In genomic region chr22:44455963-44456358, GRCh38 we compare ENCODE assay signal across 23 cellular contexts. TPM values are rescaled to one million over a fixed set of nuclear protein-coding genes. Genes with fewer than 3 reads are reported as not detected.
A peak's percentile ranks its signal among the peaks of the same experiment; 100 is the strongest.
DNase-seq lines count a peak whose midpoint lies in the region; ATAC-seq, FAIRE-seq and TF ChIP-seq lines count a peak whose summit lies in the region.
"Had no signal": no experiment of that assay in that cellular context is flagged by ENCODE, and none has a peak within 500 bp of the region (broad histone marks: within the 10 kb centered on the region; RNA-seq: fewer than 3 reads in every experiment).

No MANE protein-coding gene starts in this region.

- no peaks in the 10 kb centered on the region for H3K36me3 Mint-ChIP-seq in stimulated activated naive CD8-positive, alpha-beta T cell treated with anti-CD3 and anti-CD28 coated beads, Interleukin-15, Interleukin-2, amounts not matched to agents 100 ng/mL and 50 ng/mL, for 24 hours (ENCODE audit: low read depth)

- no peaks in the 10 kb centered on the region for H3K27me3 Mint-ChIP-seq in stimulated activated naive CD8-positive, alpha-beta T cell treated with anti-CD3 and anti-CD28 coated beads, Interleukin-15, Interleukin-2, amounts not matched to agents 100 ng/mL and 50 ng/mL, for 24 hours

- H2AFZ ChIP-seq in GM12878 (ENCODE audit: control insufficient read depth, low read depth, low read length) = no peak overlapping the region; the same call in 1 of the 2 replicates

- no peak for TF ChIP-seq RAD21 in GM12878 (IDR thresholded peaks at IDR 0.05; ENCODE audit: insufficient read depth, low read depth, low read length)

- H3K36me3 ChIP-seq in Peyer's patch = no peaks in the 10 kb centered on the region
- no peaks in the 10 kb centered on the region for H3K36me3 ChIP-seq in GM12878 (ENCODE audit: control insufficient read depth in 2 of 2, insufficient read depth in 2 of 2, low read length in 1 of 2)
- H3K36me3 ChIP-seq: vagina had no signal

- no peaks in the 10 kb centered on the region for H3K27me3 ChIP-seq in Peyer's patch
- no peaks in the 10 kb centered on the region; a peak in 1 of 4 replicates for H3K27me3 ChIP-seq in GM12878 (replicated peaks in 1 of 2; ENCODE audit: control insufficient read depth in 2 of 2, insufficient read depth in 2 of 2, low read length in 1 of 2)
- H3K27me3 ChIP-seq: body of pancreas, vagina had no signal

- BruUV-seq in GM12878 (replicated peaks; lab: Mats Ljungman, UMichigan) = no TSS peak

- SMC1A ChIA-PET in GM12878 (lab: Charles Lee; ENCODE audit: uncharacterized antibody, unreplicated experiment) = no interaction called here

- no peak overlapping the region for H3K4me3 ChIP-seq in Peyer's patch
- H3K4me3 ChIP-seq in GM12878 = no peak overlapping the region
- H3K4me3 ChIP-seq: body of pancreas, K562, vagina had no signal

- TF ChIP-seq EP300 in GM12878 (IDR thresholded peaks at IDR 0.05; ENCODE audit: borderline replicate concordance in 1 of 2, control insufficient read depth in 1 of 2, low read depth in 2 of 2, low read length in 2 of 2) = no peak

- WGBS in GM12878 (ENCODE audit: insufficient coverage, insufficient replicate concordance, low lambda C conversion rate, missing lambda C conversion rate) = 0% methylated on average over 3 of the region's 3 CpGs

- H3K9me3 Mint-ChIP-seq in stimulated activated naive CD8-positive, alpha-beta T cell treated with anti-CD3 and anti-CD28 coated beads, Interleukin-15, Interleukin-2, amounts not matched to agents 100 ng/mL and 50 ng/mL, for 24 hours = peaks cover 18% of the 10 kb centered on the region
- H3K9me3 Mint-ChIP-seq: nephron had no signal

- peak; percentile 48 for ATAC-seq in GM12878
- ATAC-seq in HG03175 (IDR thresholded peaks at IDR 0.05; ENCODE audit: unreplicated experiment) = no peak
- no peak for ATAC-seq in GM18511 (IDR thresholded peaks at IDR 0.05; ENCODE audit: unreplicated experiment)
- ATAC-seq: body of pancreas, K562 had no signal

- H4K20me1 ChIP-seq in GM12878 (ENCODE audit: control insufficient read depth, insufficient read depth) = no peaks in the 10 kb centered on the region

- H3K4me2 ChIP-seq in GM12878 (ENCODE audit: control insufficient read depth, insufficient read depth) = peak overlapping the region; percentile 17

- TF ChIP-seq POLR2A in Peyer's patch (IDR thresholded peaks at IDR 0.05) (no peak), GM12878 (IDR thresholded peaks at IDR 0.05; ENCODE audit: low read depth, low read length) (no peak)

- no peaks in the 10 kb centered on the region for H3K79me2 ChIP-seq in GM12878 (ENCODE audit: control insufficient read depth, insufficient read depth, low read length)

- peak overlapping the region; percentile 88 for H3K27ac Mint-ChIP-seq in stimulated activated naive CD8-positive, alpha-beta T cell treated with anti-CD3 and anti-CD28 coated beads, Interleukin-15, Interleukin-2, amounts not matched to agents 100 ng/mL and 50 ng/mL, for 24 hours
- H3K27ac Mint-ChIP-seq: nephron, progenitor cell of endocrine pancreas had no signal

- POLR2A ChIA-PET in GM12878 (lab: Charles Lee) = no interaction called here

- intact Hi-C loops in GM12878 (cut with micrococcal nuclease; ENCODE audit: unreplicated experiment) = no loop called here

- in situ Hi-C loops in GM12878 (cut with MboI) = no loop called here

- H3K4me1 ChIP-seq in Peyer's patch = no peaks in the 10 kb centered on the region
- H3K4me1 ChIP-seq in GM12878 (ENCODE audit: control insufficient read depth, insufficient read depth, low read length) = peaks cover 9% of the 10 kb centered on the region
- H3K4me1 ChIP-seq: body of pancreas, vagina had no signal

- peaks cover 36% of the 10 kb centered on the region for H3K4me1 Mint-ChIP-seq in stimulated activated naive CD8-positive, alpha-beta T cell treated with anti-CD3 and anti-CD28 coated beads, Interleukin-15, Interleukin-2, amounts not matched to agents 100 ng/mL and 50 ng/mL, for 24 hours (ENCODE audit: low read depth)
- H3K4me1 Mint-ChIP-seq: nephron had no signal

- H3K9ac ChIP-seq in GM12878 (ENCODE audit: control insufficient read depth, insufficient read depth, low read length) = no peak overlapping the region

- DNase-seq in activated effector memory CD4-positive, alpha-beta T cell treated with anti-CD3 and anti-CD28 coated beads, Interleukin-2, amount 50 U/mL, for 16 hours = peak; percentile 52
- no peak for DNase-seq in activated effector memory CD4-positive, alpha-beta T cell treated with Interleukin-2 at 50 U/mL for 16 hours
- DNase-seq in Peyer's patch = peak in 2 of 3 donors; percentile 0 to 6
- DNase-seq in GM12878 (ENCODE audit: low read depth, low spot score) = no peak
- no peak for DNase-seq in foreskin melanocyte
- DNase-seq: cortex of kidney, GOT3, mammary epithelial cell, NCI-H1105, NCI-H2171 treated with DMSO at 0.1 percent for 48 hours, NCI-H774 had no signal

- no peak for FAIRE-seq in GM12878 (lab: Jason Lieb, UNC)
- FAIRE-seq: GM12891, K562, RCC 7860 had no signal

- H3K9me3 ChIP-seq in Peyer's patch (no peaks in the 10 kb centered on the region), GM12878 (replicated peaks; ENCODE audit: control insufficient read depth, insufficient read depth, low read length) (no peaks in the 10 kb centered on the region; the same call in 1 of the 3 replicates)
- H3K9me3 ChIP-seq: body of pancreas, vagina had no signal

- CTCF ChIA-PET in GM12878 (lab: Yijun Ruan, JAX) = no interaction called here

- H3K4me3 Mint-ChIP-seq in stimulated activated naive CD8-positive, alpha-beta T cell treated with anti-CD3 and anti-CD28 coated beads, Interleukin-15, Interleukin-2, amounts not matched to agents 100 ng/mL and 50 ng/mL, for 24 hours = peak overlapping the region; percentile 56
- H3K4me3 Mint-ChIP-seq: nephron had no signal

- H3K27ac ChIP-seq in Peyer's patch (peak overlapping the region; percentile 50 to 66 (median 52)), GM12878 (ENCODE audit: control insufficient read depth, insufficient read depth) (no peak overlapping the region)
- H3K27ac ChIP-seq: body of pancreas, epithelial cell of prostate, HL-60, vagina had no signal

- TF ChIP-seq CTCF in Peyer's patch (IDR thresholded peaks at IDR 0.05) = no peak
- no peak for TF ChIP-seq CTCF in GM12878 (IDR thresholded peaks at IDR 0.05 in 2 of 3, conservative IDR thresholded peaks at IDR 0.05 in 1 of 3; ENCODE audit: control insufficient read depth in 2 of 3, extremely low read depth in 1 of 3, insufficient read depth in 1 of 3, low read depth in 3 of 3, low read length in 3 of 3)

- RAD21 ChIA-PET in GM12878 (lab: Charles Lee; ENCODE audit: unreplicated experiment) = no interaction called here

TF ChIP-seq in GM12878, 131 proteins besides CTCF, POLR2A, EP300 and RAD21 (continues in another document):
- peak; percentile 42 for TF ChIP-seq BCL3 (IDR thresholded peaks at IDR 0.05; ENCODE audit: borderline replicate concordance, insufficient read depth, low read depth, low read length, poor library complexity, severe bottlenecking)
- no peak for TF ChIP-seq E2F8 (IDR thresholded peaks at IDR 0.05; ENCODE audit: low read depth, partially characterized antibody)
- peak; percentile 80 for TF ChIP-seq JUNB (IDR thresholded peaks at IDR 0.05)
- TF ChIP-seq FOXM1 (IDR thresholded peaks at IDR 0.05; ENCODE audit: low read depth, low read length) = no peak
- TF ChIP-seq RUNX3 (IDR thresholded peaks at IDR 0.05; ENCODE audit: low read length) = peak; percentile 74

RNA-seq across cellular contexts. Expression of gene RTL6, which starts 42.1 kb away (rescaled TPM):
- total RNA-seq in Peyer's patch (10 to 100 TPM; 10.7 to 18.6 (median 16.4) TPM), GM12878 (2014; rRNA removed) (3.8 and 4.5 TPM in 2 replicates), GM12878 (2014; rRNA removed; fragmentation: Illumina TruSeq; extraction: Trizol) (2.9 and 3.0 TPM in 2 replicates), GM12878 (2021) (6.3 and 7.1 TPM in 2 replicates)
- not detected in 2 replicates for total RNA-seq in GM12878 (2013; cell fraction: nucleolus; rRNA removed)
- 1.1 TPM for polyA plus RNA-seq in GM12878 (2011; ENCODE audit: low read depth)
- polyA plus RNA-seq in GM12878 (2011; rRNA removed) (0.03 TPM in 2 replicates), GM12878 (2014; fragmentation: Illumina TruSeq; extraction: Trizol) (3.2 and 3.5 TPM in 2 replicates), GM12878 (2014; fragmentation: Nextera tagmentation; extraction: Ambion mirVana) (1 to 10 TPM in 1 of 2 experiments, under 1 TPM in 1; 0.86 to 1.4 TPM), GM12878 (2014; rRNA removed) (3.4 and 4.1 TPM in 2 replicates), GM12878 (2016; fragmentation: Nextera tagmentation; extraction: Ambion mirVana) (1 to 10 TPM; 2.4 to 3.3 TPM)
- polyA plus RNA-seq in GM12878 (2011; cell fraction: cytosol; rRNA removed) = 0.04 and 0.05 TPM in 2 replicates
- polyA plus RNA-seq in GM12878 (2011; cell fraction: nucleus; rRNA removed) = 0.06 and 0.07 TPM in 2 replicates
- 1.3 and 1.5 TPM in 2 replicates for polyA plus RNA-seq in GM12878 (2012)
- 0.05 and 0.15 TPM in 2 replicates for polyA minus RNA-seq in GM12878 (2011; rRNA and poly(A)+ RNA removed)
- 0.62 and 1.6 TPM in 2 replicates for polyA minus RNA-seq in GM12878 (2011; cell fraction: cytosol; rRNA and poly(A)+ RNA removed)
- 0.12 and 0.29 TPM in 2 replicates for polyA minus RNA-seq in GM12878 (2011; cell fraction: nucleus; rRNA and poly(A)+ RNA removed)

Comparison
In these comparisons a context has a peak if more than half of its experiments do, and no peak if none do; other contexts are left out.
1. DNase-seq: peak in activated effector memory CD4-positive, alpha-beta T cell treated with anti-CD3 and anti-CD28 coated beads, Interleukin-2, amount 50 U/mL, for 16 hours (single experiment) and Peyer's patch (2 of 3); none in activated effector memory CD4-positive, alpha-beta T cell treated with Interleukin-2 at 50 U/mL for 16 hours (single experiment), GM12878 (single experiment) and foreskin melanocyte (single experiment).